In the genomic region with DNA sequence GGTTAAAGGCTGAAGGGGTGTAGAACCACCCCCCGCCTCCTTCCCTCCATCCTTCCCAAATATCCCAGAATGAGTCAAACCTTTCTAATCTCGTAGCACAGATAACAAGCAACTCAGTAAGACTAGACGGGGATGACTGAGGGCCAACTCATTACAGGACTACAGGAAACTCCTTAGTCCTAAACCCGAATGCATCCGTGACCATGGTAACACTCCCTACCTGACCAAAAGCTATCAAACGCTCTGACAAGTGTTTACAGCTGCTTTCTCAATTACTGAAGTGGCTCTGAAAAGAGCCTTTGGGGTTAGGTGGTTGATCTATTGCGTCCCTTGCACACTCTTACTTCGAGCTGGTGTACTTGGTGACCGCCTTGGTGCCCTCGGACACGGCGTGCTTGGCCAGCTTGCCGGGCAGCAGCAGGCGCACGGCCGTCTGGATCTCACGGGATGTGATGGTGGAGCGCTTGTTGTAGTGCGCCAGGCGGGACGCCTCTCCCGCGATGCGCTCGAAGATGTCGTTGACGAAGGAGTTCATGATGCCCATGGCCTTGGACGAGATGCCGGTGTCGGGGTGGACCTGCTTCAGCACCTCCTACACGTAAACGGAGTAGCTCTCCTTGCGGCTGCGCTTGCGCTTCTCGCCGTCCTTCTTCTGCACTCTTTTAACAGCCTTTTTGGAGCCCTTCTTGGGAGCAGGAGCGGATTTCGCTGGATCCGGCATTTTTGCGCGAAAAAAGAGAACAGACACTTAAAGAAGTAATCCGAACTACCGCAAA, we compare ENCODE assay signal across 8 cellular contexts.
A peak's percentile ranks its signal among the peaks of the same experiment; 100 is the strongest.
DNase-seq lines count a peak whose midpoint lies in the region; ATAC-seq and TF ChIP-seq lines count a peak whose summit lies in the region.
"Not testable (repeated sequence)": the region's sequence is repeated elsewhere in the genome, so short reads cannot be mapped to it uniquely, and the experiment has no call there.

No MANE protein-coding gene starts in this region.

- CTCF ChIA-PET in AG04449 (lab: Yijun Ruan, JAX); activated CD8-positive, alpha-beta T cell treated with anti-CD3 and anti-CD28 coated beads, Interleukin-2, amount 10 ng/mL, durations not matched to agents 7 days and 5 days (lab: Charles Lee); mammary epithelial cell (lab: Charles Lee; ENCODE audit: low non-redundant PET): not testable (repeated sequence)

- not testable (repeated sequence) for DNase-seq in AG04449 (ENCODE audit: low read depth, low spot score); HFFc6; activated CD8-positive, alpha-beta T cell treated with anti-CD3 and anti-CD28 coated beads, Interleukin-2, amount 10 ng/mL, durations not matched to agents 7 days and 5 days; osteoblast (ENCODE audit: insufficient read length, low spot score, missing footprints); stimulated activated naive CD8-positive, alpha-beta T cell treated with anti-CD3 and anti-CD28 coated beads, Interleukin-15, amount 100 ng/mL, for 72 hours
- DNase-seq in mammary epithelial cell (peak; percentile 38), fibroblast of lung (ENCODE audit: low read depth in 2 of 2) (peak; percentile 10 to 11), inferior parietal cortex (ENCODE audit: extremely low spot score) (peak; percentile 8)

- not testable (repeated sequence) for H3K27me3 Mint-ChIP-seq in HFFc6 (ENCODE audit: insufficient read depth); activated CD8-positive, alpha-beta T cell treated with anti-CD3 and anti-CD28 coated beads, Interleukin-2, amount 10 ng/mL, durations not matched to agents 7 days and 5 days (ENCODE audit: low read depth); stimulated activated naive CD8-positive, alpha-beta T cell treated with anti-CD3 and anti-CD28 coated beads, Interleukin-15, amount 100 ng/mL, for 72 hours

- H3K4me3 ChIP-seq in AG04449 (ENCODE audit: low read depth, low read length) (peak overlapping the region; percentile 42), mammary epithelial cell (replicated peaks in 1 of 3; ENCODE audit: insufficient read depth in 1 of 3, low read depth in 2 of 3, low read length in 3 of 3) (peak overlapping the region in 2 of 3 experiments; percentile 22 to 32), fibroblast of lung (replicated peaks in 1 of 4; ENCODE audit: control extremely low read depth in 1 of 4, insufficient read depth in 1 of 4, low read depth in 3 of 4, low read length in 4 of 4) (peak overlapping the region in 2 of 4 experiments; percentile 33 to 42), osteoblast (ENCODE audit: insufficient read depth, low read length) (peak overlapping the region; percentile 52)

- not testable (repeated sequence) for H3K9me3 Mint-ChIP-seq in HFFc6; activated CD8-positive, alpha-beta T cell treated with anti-CD3 and anti-CD28 coated beads, Interleukin-2, amount 10 ng/mL, durations not matched to agents 7 days and 5 days (ENCODE audit: insufficient read depth); stimulated activated naive CD8-positive, alpha-beta T cell treated with anti-CD3 and anti-CD28 coated beads, Interleukin-15, amount 100 ng/mL, for 72 hours

- H3K36me3 ChIP-seq in mammary epithelial cell (ENCODE audit: insufficient read depth, low read length); fibroblast of lung (ENCODE audit: control insufficient read depth, insufficient read depth, low read length); osteoblast (ENCODE audit: insufficient read depth, low read length): not testable (repeated sequence)

- not testable (repeated sequence) for H3K9ac ChIP-seq in mammary epithelial cell (ENCODE audit: insufficient read depth, low read length); fibroblast of lung (ENCODE audit: insufficient read depth, low read length)

- not testable (repeated sequence) for H3K79me2 ChIP-seq in mammary epithelial cell (ENCODE audit: insufficient read depth, low read length); fibroblast of lung (ENCODE audit: control insufficient read depth, insufficient read depth, low read length); osteoblast (ENCODE audit: insufficient read depth, low read length)

- ATAC-seq in activated CD8-positive, alpha-beta T cell treated with anti-CD3 and anti-CD28 coated beads, Interleukin-2, amount 10 ng/mL, durations not matched to agents 7 days and 5 days, result peak; percentile 57
- peak; percentile 69 for ATAC-seq in stimulated activated naive CD8-positive, alpha-beta T cell treated with anti-CD3 and anti-CD28 coated beads, Interleukin-15, amount 100 ng/mL, for 72 hours

- 50% methylated on average over 2 of the region's 44 CpGs for WGBS in mammary epithelial cell (ENCODE audit: low coverage, missing lambda C conversion rate)

- H3K4me2 ChIP-seq in mammary epithelial cell (ENCODE audit: insufficient read depth, low read depth, low read length), result peak overlapping the region; percentile 47
- H3K4me2 ChIP-seq in fibroblast of lung (ENCODE audit: extremely low read depth, insufficient read depth, low read length), result peak overlapping the region; percentile 45
- peak overlapping the region; percentile 61 for H3K4me2 ChIP-seq in osteoblast (ENCODE audit: insufficient read depth, low read length)

- not testable (repeated sequence) for H3K4me1 Mint-ChIP-seq in HFFc6 (ENCODE audit: low read depth); activated CD8-positive, alpha-beta T cell treated with anti-CD3 and anti-CD28 coated beads, Interleukin-2, amount 10 ng/mL, durations not matched to agents 7 days and 5 days (ENCODE audit: low read depth); stimulated activated naive CD8-positive, alpha-beta T cell treated with anti-CD3 and anti-CD28 coated beads, Interleukin-15, amount 100 ng/mL, for 72 hours

- H3K27ac ChIP-seq in mammary epithelial cell (ENCODE audit: insufficient read depth, low read depth, low read length); fibroblast of lung (ENCODE audit: insufficient read depth, low read length); osteoblast (ENCODE audit: low read depth, low read length): not testable (repeated sequence)

- dilution Hi-C loops in mammary epithelial cell (cut with HindIII; ENCODE audit: low sequenced_read_pairs), result not testable (repeated sequence)

- TSS peak; percentile 79 for BruUV-seq in mammary epithelial cell (replicated peaks; lab: Mats Ljungman, UMichigan)

- not testable (repeated sequence) for H3K36me3 Mint-ChIP-seq in HFFc6 (ENCODE audit: low read depth); activated CD8-positive, alpha-beta T cell treated with anti-CD3 and anti-CD28 coated beads, Interleukin-2, amount 10 ng/mL, durations not matched to agents 7 days and 5 days (ENCODE audit: low read depth)

- H3K4me1 ChIP-seq in mammary epithelial cell (ENCODE audit: insufficient read depth, low read length); fibroblast of lung (ENCODE audit: control insufficient read depth, extremely low read depth, insufficient read depth, low read length); osteoblast (ENCODE audit: insufficient read depth, low read length): not testable (repeated sequence)

- peak overlapping the region; percentile 76 for H2AFZ ChIP-seq in mammary epithelial cell (ENCODE audit: low read depth, low read length)
- not testable (repeated sequence) for H2AFZ ChIP-seq in fibroblast of lung (ENCODE audit: low read length); osteoblast (ENCODE audit: low read length)

- not testable (repeated sequence) for TF ChIP-seq CTCF in AG04449 (IDR thresholded peaks at IDR 0.05; ENCODE audit: insufficient read depth, low read length, missing control alignments); HFFc6 (IDR thresholded peaks at IDR 0.05); mammary epithelial cell (conservative IDR thresholded peaks at IDR 0.05 in 1 of 2, IDR thresholded peaks at IDR 0.05 in 1 of 2; ENCODE audit: extremely low read depth in 1 of 2, insufficient read depth in 1 of 2, low read depth in 1 of 2, low read length in 2 of 2); fibroblast of lung (conservative IDR thresholded peaks at IDR 0.05 in 1 of 2, IDR thresholded peaks at IDR 0.05 in 1 of 2; ENCODE audit: low read depth in 1 of 2, low read length in 2 of 2); osteoblast (IDR thresholded peaks at IDR 0.05; ENCODE audit: extremely low read depth, low read depth, low read length)

- H3K4me3 Mint-ChIP-seq in HFFc6, result peak overlapping the region; percentile 66; the same call in 1 of the 2 replicates
- H3K4me3 Mint-ChIP-seq in activated CD8-positive, alpha-beta T cell treated with anti-CD3 and anti-CD28 coated beads, Interleukin-2, amount 10 ng/mL, durations not matched to agents 7 days and 5 days; stimulated activated naive CD8-positive, alpha-beta T cell treated with anti-CD3 and anti-CD28 coated beads, Interleukin-15, amount 100 ng/mL, for 72 hours: not testable (repeated sequence)

- peak overlapping the region; percentile 42; the same call in 1 of the 2 replicates for H3K27ac Mint-ChIP-seq in HFFc6
- not testable (repeated sequence) for H3K27ac Mint-ChIP-seq in activated CD8-positive, alpha-beta T cell treated with anti-CD3 and anti-CD28 coated beads, Interleukin-2, amount 10 ng/mL, durations not matched to agents 7 days and 5 days; stimulated activated naive CD8-positive, alpha-beta T cell treated with anti-CD3 and anti-CD28 coated beads, Interleukin-15, amount 100 ng/mL, for 72 hours

- in situ Hi-C loops in mammary epithelial cell (cut with MboI; ENCODE audit: low sequenced_read_pairs in 2 of 2), result not testable (repeated sequence)

- intact Hi-C loops in mammary epithelial cell (cut with micrococcal nuclease), result not testable (repeated sequence)

- not testable (repeated sequence) for H3K9me3 ChIP-seq in mammary epithelial cell (replicated peaks; ENCODE audit: insufficient read depth, low read length); fibroblast of lung (ENCODE audit: control insufficient read depth, insufficient read depth, low read depth, low read length); osteoblast (ENCODE audit: low read depth, low read length)

- POLR2A ChIA-PET in AG04449 (lab: Yijun Ruan, JAX); activated CD8-positive, alpha-beta T cell treated with anti-CD3 and anti-CD28 coated beads, Interleukin-2, amount 10 ng/mL, durations not matched to agents 7 days and 5 days (lab: Charles Lee): not testable (repeated sequence)

- not testable (repeated sequence) for H4K20me1 ChIP-seq in mammary epithelial cell (ENCODE audit: insufficient read depth, low read length); fibroblast of lung (ENCODE audit: control insufficient read depth, extremely low read depth, insufficient read depth, low read length); osteoblast (ENCODE audit: insufficient read depth, low read length)

- H3K27me3 ChIP-seq in mammary epithelial cell (ENCODE audit: insufficient read depth, low read length); fibroblast of lung (ENCODE audit: control insufficient read depth, insufficient read depth, low read length); osteoblast (ENCODE audit: insufficient read depth, low read length): not testable (repeated sequence)
